17 cellular contexts compared by ENCODE assay signal in genomic region chr1:236638935-236639334, GRCh38. TPM values are rescaled to one million over a fixed set of nuclear protein-coding genes. Genes with fewer than 3 reads are reported as not detected.
A peak's percentile ranks its signal among the peaks of the same experiment; 100 is the strongest.
DNase-seq lines count a peak whose midpoint lies in the region; ATAC-seq, FAIRE-seq and TF ChIP-seq lines count a peak whose summit lies in the region.
"Had no signal": no experiment of that assay in that cellular context is flagged by ENCODE, and none has a peak within 500 bp of the region (broad histone marks: within the 10 kb centered on the region; RNA-seq: fewer than 3 reads in every experiment).

No MANE protein-coding gene starts in this region.

- no peak for ATAC-seq in HepG2
- ATAC-seq in right lobe of liver = no peak
- peak; percentile 81 for ATAC-seq in Right ventricle myocardium superior (ENCODE audit: poor library complexity)
- ATAC-seq in T-helper 17 cell = no peak
- ATAC-seq in naive thymus-derived CD8-positive, alpha-beta T cell = no peak
- ATAC-seq: SK-N-SH treated with all-trans-retinoic acid at 6 μM for 48 hours had no signal

- H3K9me3 Mint-ChIP-seq in naive thymus-derived CD8-positive, alpha-beta T cell = peaks cover 0 to 2% (median 0%) of the 10 kb centered on the region in 9 donors

- H3K27me3 Mint-ChIP-seq in T-helper 17 cell = peaks cover 32% of the 10 kb centered on the region
- peaks cover 10 to 35% (median 19%) of the 10 kb centered on the region in 5 donors for H3K27me3 Mint-ChIP-seq in naive thymus-derived CD8-positive, alpha-beta T cell

- DNase-seq in HepG2 (ENCODE audit: low spot score) (no peak), right lobe of liver (no peak), Right ventricle myocardium superior (no peak), myocyte (ENCODE audit: low read depth) (peak; percentile 37), T-helper 17 cell (no peak), posterior cingulate gyrus (no peak)
- DNase-seq in naive thymus-derived CD8-positive, alpha-beta T cell = no peak
- DNase-seq: DMS79 treated with DMSO at 0.1 percent for 48 hours, Karpas-422, MG63, NCI-H1105, NCI-H2107, NCI-H510A, NCI-H774 had no signal

- H3K27me3 ChIP-seq in HepG2 (ENCODE audit: control insufficient read depth in 1 of 2, insufficient read depth in 2 of 2, low read length in 2 of 2) (no peaks in the 10 kb centered on the region), right lobe of liver (no peaks in the 10 kb centered on the region)
- H3K27me3 ChIP-seq: MG63 had no signal

- TF ChIP-seq EP300 in HepG2 (IDR thresholded peaks at IDR 0.05; ENCODE audit: low read depth in 2 of 2, low read length in 2 of 2) (no peak), HepG2 (CRISPR knock-in tag; IDR thresholded peaks at IDR 0.05; ENCODE audit: borderline replicate concordance) (no peak)

- no peak for TF ChIP-seq RAD21 in HepG2 (CRISPR knock-in tag; IDR thresholded peaks at IDR 0.05)

- no peak for FAIRE-seq in HepG2 (lab: Jason Lieb, UNC)

- no peaks in the 10 kb centered on the region for H3K79me2 ChIP-seq in HepG2 (ENCODE audit: insufficient read depth, low read length)

- no peak for TF ChIP-seq POLR2A in HepG2 (IDR thresholded peaks at IDR 0.05; ENCODE audit: insufficient read depth in 1 of 2, low read depth in 2 of 2, low read length in 2 of 2)
- no peak for TF ChIP-seq POLR2A in right lobe of liver (IDR thresholded peaks at IDR 0.05)

- no peaks in the 10 kb centered on the region for H3K36me3 Mint-ChIP-seq in T-helper 17 cell (ENCODE audit: low read depth)
- no peaks in the 10 kb centered on the region for H3K36me3 Mint-ChIP-seq in naive thymus-derived CD8-positive, alpha-beta T cell

- H3K4me1 ChIP-seq in HepG2 (ENCODE audit: insufficient read depth, low read length) = no peaks in the 10 kb centered on the region
- H3K4me1 ChIP-seq in right lobe of liver = no peaks in the 10 kb centered on the region
- H3K4me1 ChIP-seq: HAP-1 had no signal

- in situ Hi-C loops in HepG2 (cut with HindIII; ENCODE audit: extremely low pct_ligation_motif_present, low pct_unique_long_range_greater_than_20kb) = no loop called here

- no peaks in the 10 kb centered on the region for H3K4me1 Mint-ChIP-seq in T-helper 17 cell
- H3K4me1 Mint-ChIP-seq in naive thymus-derived CD8-positive, alpha-beta T cell = no peaks in the 10 kb centered on the region

- H4K20me1 ChIP-seq in HepG2 (ENCODE audit: insufficient read depth, low read length) = no peaks in the 10 kb centered on the region

- POLR2A ChIA-PET in HepG2 (lab: Yijun Ruan, JAX) = no interaction called here
- POLR2A ChIA-PET in naive thymus-derived CD8-positive, alpha-beta T cell (lab: Charles Lee) = no interaction called here

- H3K36me3 ChIP-seq in HepG2 (replicated peaks in 1 of 2; ENCODE audit: control insufficient read depth in 1 of 2, insufficient read depth in 2 of 2, low read length in 2 of 2) = no peaks in the 10 kb centered on the region
- no peaks in the 10 kb centered on the region for H3K36me3 ChIP-seq in right lobe of liver
- H3K36me3 ChIP-seq: HAP-1, MG63 had no signal

- no peak overlapping the region for H2AFZ ChIP-seq in HepG2 (ENCODE audit: low read length)

- WGBS in HepG2 (ENCODE audit: low lambda C conversion rate) = 42% methylated on average over 13 of the region's 13 CpGs
- 66% methylated on average over 11 of the region's 13 CpGs for WGBS in right lobe of liver (ENCODE audit: insufficient coverage, low coverage, low lambda C conversion rate, missing lambda C conversion rate)

- BruUV-seq in HepG2 (replicated peaks; lab: Mats Ljungman, UMichigan) = no TSS peak

- TF ChIP-seq CTCF in HepG2 (CRISPR knock-in tag; IDR thresholded peaks at IDR 0.05) (no peak), right lobe of liver (IDR thresholded peaks at IDR 0.05) (no peak)

- H3K9ac ChIP-seq in HepG2 (ENCODE audit: insufficient read depth, low read depth, low read length) = no peak overlapping the region

- H3K27ac ChIP-seq in HepG2 (ENCODE audit: extremely low read length, insufficient read depth, low read length) (no peak overlapping the region), right lobe of liver (no peak overlapping the region)
- H3K27ac ChIP-seq: C4-2B had no signal

- no peak overlapping the region for H3K27ac Mint-ChIP-seq in T-helper 17 cell
- H3K27ac Mint-ChIP-seq in naive thymus-derived CD8-positive, alpha-beta T cell = no peak overlapping the region

- CTCF ChIA-PET in HepG2 (lab: Yijun Ruan, JAX; ENCODE audit: low intra/inter-chr PET ratio, low total read pairs) = no interaction called here

- no peak overlapping the region for H3K4me3 Mint-ChIP-seq in T-helper 17 cell
- no peak overlapping the region for H3K4me3 Mint-ChIP-seq in naive thymus-derived CD8-positive, alpha-beta T cell

- intact Hi-C loops in HepG2 (cut with micrococcal nuclease; ENCODE audit: unreplicated experiment) (no loop called here), right lobe of liver (cut with DNase I) (no loop called here), Right ventricle myocardium superior (cut with DNase I) (no loop called here), posterior cingulate gyrus (cut with DNase I) (no loop called here)

- no peaks in the 10 kb centered on the region for H3K9me3 ChIP-seq in HepG2 (ENCODE audit: low read length)
- H3K9me3 ChIP-seq in right lobe of liver = no peaks in the 10 kb centered on the region
- no peaks in the 10 kb centered on the region for H3K9me3 ChIP-seq in T-helper 17 cell (ENCODE audit: control insufficient read depth, low read length, poor library complexity, severe bottlenecking)
- H3K9me3 ChIP-seq: HAP-1, MG63 had no signal

- H3K4me2 ChIP-seq in HepG2 (ENCODE audit: low read depth, low read length) = no peak overlapping the region

- no peak overlapping the region for H3K4me3 ChIP-seq in HepG2 (replicated peaks in 1 of 3; ENCODE audit: insufficient read depth in 1 of 3, low read depth in 2 of 3, low read length in 3 of 3)
- H3K4me3 ChIP-seq in right lobe of liver = no peak overlapping the region
- H3K4me3 ChIP-seq: HAP-1, MG63 had no signal

RNA-seq across cellular contexts. Expression of gene HEATR1, which starts 34.6 kb away (rescaled TPM):
- total RNA-seq in HepG2 (2016; rRNA removed; fragmentation: Illumina TruSeq; extraction: Trizol) (45.8 and 80.3 TPM in 2 replicates), right lobe of liver (10 to 100 TPM in 5 of 6 experiments, 1 to 10 TPM in 1; 7.0 to 14.1 (median 12.4) TPM), Right ventricle myocardium superior (9.2 TPM), myocyte (32.1 and 35.5 TPM in 2 replicates), T-helper 17 cell (10 to 100 TPM; 34.2 to 45.6 TPM)
- 3.3 and 4.0 TPM in 2 replicates for total RNA-seq in HepG2 (2016; cell fraction: cytosol; rRNA removed; fragmentation: Illumina TruSeq; extraction: Trizol; ENCODE audit: low read depth)
- 46.8 and 70.3 TPM in 2 replicates for total RNA-seq in HepG2 (2016; cell fraction: insoluble cytoplasmic fraction; rRNA removed; fragmentation: Illumina TruSeq; extraction: Trizol)
- total RNA-seq in HepG2 (2016; cell fraction: membrane; rRNA removed; fragmentation: Illumina TruSeq; extraction: Trizol) = 14.0 and 16.3 TPM in 2 replicates
- 80.1 and 83.0 TPM in 2 replicates for total RNA-seq in HepG2 (2016; cell fraction: nucleus; rRNA removed; fragmentation: Illumina TruSeq; extraction: Trizol)
- polyA plus RNA-seq in HepG2 (2011; rRNA removed) = 7.9 and 10.2 TPM in 2 replicates
- polyA plus RNA-seq in HepG2 (2011; cell fraction: cytosol; rRNA removed) = 4.5 and 5.9 TPM in 2 replicates
- polyA plus RNA-seq in HepG2 (2011; cell fraction: nucleus; rRNA removed) = 15.0 and 17.4 TPM in 2 replicates
- 15.2 and 15.8 TPM in 2 replicates for polyA plus RNA-seq in HepG2 (2012)
- 0.71 and 0.78 TPM in 2 replicates for polyA plus RNA-seq in HepG2 (2016; cell fraction: cytosol; fragmentation: Illumina TruSeq; extraction: Trizol; ENCODE audit: low read depth)
- polyA plus RNA-seq in HepG2 (2016; cell fraction: insoluble cytoplasmic fraction; fragmentation: Illumina TruSeq; extraction: Trizol; ENCODE audit: low read depth) = 25.2 and 26.0 TPM in 2 replicates
- 1.9 and 2.4 TPM in 2 replicates for polyA plus RNA-seq in HepG2 (2016; cell fraction: membrane; fragmentation: Illumina TruSeq; extraction: Trizol; ENCODE audit: low read depth)
- 32.3 and 34.0 TPM in 2 replicates for polyA plus RNA-seq in HepG2 (2016; cell fraction: nucleus; fragmentation: Illumina TruSeq; extraction: Trizol; ENCODE audit: insufficient read depth, low read depth)
- 33.6 and 95.0 TPM in 2 replicates for polyA minus RNA-seq in HepG2 (2011; rRNA and poly(A)+ RNA removed; ENCODE audit: low replicate concordance)
- polyA minus RNA-seq in HepG2 (2011; cell fraction: cytosol; rRNA and poly(A)+ RNA removed) = 29.4 and 31.8 TPM in 2 replicates
- 86.9 and 107 TPM in 2 replicates for polyA minus RNA-seq in HepG2 (2011; cell fraction: nucleus; rRNA and poly(A)+ RNA removed)
- 7.7 TPM for polyA plus RNA-seq in myocyte (2012)
- total RNA-seq in naive thymus-derived CD8-positive, alpha-beta T cell = 10 to 100 TPM; 50.6 to 50.9 TPM
- 10 to 100 TPM; 11.0 to 14.1 (median 12.1) TPM for polyA plus RNA-seq in naive thymus-derived CD8-positive, alpha-beta T cell

RNA-seq across cellular contexts. Expression of gene ACTN2, which starts 47.4 kb away (rescaled TPM):
- 0.04 and 0.25 TPM in 2 replicates for total RNA-seq in HepG2 (2016; rRNA removed; fragmentation: Illumina TruSeq; extraction: Trizol)
- total RNA-seq in HepG2 (2016; cell fraction: cytosol; rRNA removed; fragmentation: Illumina TruSeq; extraction: Trizol; ENCODE audit: low read depth) = 0.35 TPM in 1 of 2 replicates, not detected in the other
- 0.04 and 0.24 TPM in 2 replicates for total RNA-seq in HepG2 (2016; cell fraction: insoluble cytoplasmic fraction; rRNA removed; fragmentation: Illumina TruSeq; extraction: Trizol)
- total RNA-seq in HepG2 (2016; cell fraction: membrane; rRNA removed; fragmentation: Illumina TruSeq; extraction: Trizol) = 0.12 and 0.21 TPM in 2 replicates
- 0.06 TPM in 1 of 2 replicates, not detected in the other for total RNA-seq in HepG2 (2016; cell fraction: nucleus; rRNA removed; fragmentation: Illumina TruSeq; extraction: Trizol)
- polyA plus RNA-seq in HepG2 (2011; rRNA removed) = 0.05 and 0.13 TPM in 2 replicates
- 0.15 TPM in 2 replicates for polyA plus RNA-seq in HepG2 (2011; cell fraction: cytosol; rRNA removed)
- polyA plus RNA-seq in HepG2 (2011; cell fraction: nucleus; rRNA removed) = 0.05 and 0.37 TPM in 2 replicates
- 0.17 and 0.34 TPM in 2 replicates for polyA plus RNA-seq in HepG2 (2012)
- 0.16 and 0.25 TPM in 2 replicates for polyA plus RNA-seq in HepG2 (2016; cell fraction: cytosol; fragmentation: Illumina TruSeq; extraction: Trizol; ENCODE audit: low read depth)
- 0.10 TPM in 1 of 2 replicates, not detected in the other for polyA plus RNA-seq in HepG2 (2016; cell fraction: insoluble cytoplasmic fraction; fragmentation: Illumina TruSeq; extraction: Trizol; ENCODE audit: low read depth)
- 0.16 and 0.20 TPM in 2 replicates for polyA plus RNA-seq in HepG2 (2016; cell fraction: membrane; fragmentation: Illumina TruSeq; extraction: Trizol; ENCODE audit: low read depth)
- 0.15 and 0.20 TPM in 2 replicates for polyA plus RNA-seq in HepG2 (2016; cell fraction: nucleus; fragmentation: Illumina TruSeq; extraction: Trizol; ENCODE audit: insufficient read depth, low read depth)
- 0.24 TPM in 1 of 2 replicates, not detected in the other for polyA minus RNA-seq in HepG2 (2011; rRNA and poly(A)+ RNA removed; ENCODE audit: low replicate concordance)
- not detected in 2 replicates for polyA minus RNA-seq in HepG2 (2011; cell fraction: cytosol; rRNA and poly(A)+ RNA removed)
- polyA minus RNA-seq in HepG2 (2011; cell fraction: nucleus; rRNA and poly(A)+ RNA removed) = not detected in 2 replicates
- total RNA-seq in right lobe of liver = 1 to 10 TPM in 1 of 6 experiments, under 1 TPM in 4, not detected in 1; 0.29 to 1.4 (median 0.58) TPM
- 1,943 TPM for total RNA-seq in Right ventricle myocardium superior
- 178 and 220 TPM in 2 replicates for total RNA-seq in myocyte
- polyA plus RNA-seq in myocyte (2012) = 213 TPM
- not detected for total RNA-seq in T-helper 17 cell
- total RNA-seq in naive thymus-derived CD8-positive, alpha-beta T cell = under 1 TPM in 1 of 2 experiments, not detected in 1; 0.36 TPM
- polyA plus RNA-seq in naive thymus-derived CD8-positive, alpha-beta T cell = not detected

Comparison
In these comparisons a context has a peak if more than half of its experiments do, and no peak if none do; other contexts are left out.
1. RNA of gene ACTN2, which starts 47.4 kb away (total RNA-seq): 1,943 TPM in Right ventricle myocardium superior (single experiment) and 178 to 220 TPM in myocyte; 0.29 to 1.4 TPM in right lobe of liver, 0.36 TPM in naive thymus-derived CD8-positive, alpha-beta T cell, not detected in T-helper 17 cell and 0.04 to 0.35 TPM in HepG2; every median in the first group is over 10 times any median in the second.